Comparison of ENCODE assay signal across 16 cellular contexts in genomic region chr5:171749365-171749764, GRCh38. TPM values are rescaled to one million over a fixed set of nuclear protein-coding genes. Genes with fewer than 3 reads are reported as not detected.
DNase-seq lines count a peak whose midpoint lies in the region; ATAC-seq and TF ChIP-seq lines count a peak whose summit lies in the region.
"Had no signal": no experiment of that assay in that cellular context is flagged by ENCODE, and none has a peak within 500 bp of the region (broad histone marks: within the 10 kb centered on the region; RNA-seq: fewer than 3 reads in every experiment).

No MANE protein-coding gene starts in this region.

- DNase-seq in left ventricle myocardium superior (no peak), right atrium auricular region (ENCODE audit: low spot score) (no peak), glutamatergic neuron (no peak), type B pancreatic cell (ENCODE audit: extremely low spot score, unreplicated experiment) (no peak)
- DNase-seq in stimulated activated effector memory CD8-positive, alpha-beta T cell treated with anti-CD3 and anti-CD28 coated beads, Interleukin-12 subunit alpha, Interleukin-12 subunit beta, amount 100 ng/mL, for 72 hours (ENCODE audit: low spot score in 2 of 2): peak in 1 of 2 donors; percentile 40
- DNase-seq: CD8-positive, alpha-beta T cell; COR-L47; DMS153; DMS79 treated with DMSO at 0.1 percent for 48 hours; EL; GOT3; H9 had no signal

- H3K27me3 ChIP-seq in right atrium auricular region: no peaks in the 10 kb centered on the region

- no peak overlapping the region for H3K4me3 ChIP-seq in right atrium auricular region

- no peaks in the 10 kb centered on the region for H3K9me3 ChIP-seq in right atrium auricular region

- peaks cover 8% of the 10 kb centered on the region for H3K4me1 Mint-ChIP-seq in glutamatergic neuron (ENCODE audit: low read depth, unreplicated experiment)
- no peaks in the 10 kb centered on the region for H3K4me1 Mint-ChIP-seq in stimulated activated effector memory CD8-positive, alpha-beta T cell treated with anti-CD3 and anti-CD28 coated beads, Interleukin-12 subunit alpha, Interleukin-12 subunit beta, amount 100 ng/mL, for 72 hours
- no peaks in the 10 kb centered on the region for H3K4me1 Mint-ChIP-seq in type B pancreatic cell (ENCODE audit: unreplicated experiment)
- H3K4me1 Mint-ChIP-seq: CD14-positive monocyte, H9 had no signal

- peaks cover 2% of the 10 kb centered on the region for H3K9me3 Mint-ChIP-seq in glutamatergic neuron (ENCODE audit: unreplicated experiment)
- no peaks in the 10 kb centered on the region for H3K9me3 Mint-ChIP-seq in stimulated activated effector memory CD8-positive, alpha-beta T cell treated with anti-CD3 and anti-CD28 coated beads, Interleukin-12 subunit alpha, Interleukin-12 subunit beta, amount 100 ng/mL, for 72 hours
- H3K9me3 Mint-ChIP-seq in type B pancreatic cell: no peaks in the 10 kb centered on the region
- H3K9me3 Mint-ChIP-seq: CD8-positive, alpha-beta T cell; H9 had no signal

- intact Hi-C loops in left ventricle myocardium superior (cut with micrococcal nuclease): no loop called here

- H3K4me1 ChIP-seq in right atrium auricular region: peaks cover 0 to 9% of the 10 kb centered on the region in 2 donors

- H3K27ac Mint-ChIP-seq in glutamatergic neuron (ENCODE audit: unreplicated experiment) (peak overlapping the region; percentile 39), type B pancreatic cell (peak overlapping the region; percentile 56)
- no peak overlapping the region for H3K27ac Mint-ChIP-seq in stimulated activated effector memory CD8-positive, alpha-beta T cell treated with anti-CD3 and anti-CD28 coated beads, Interleukin-12 subunit alpha, Interleukin-12 subunit beta, amount 100 ng/mL, for 72 hours
- H3K27ac Mint-ChIP-seq: CD8-positive, alpha-beta T cell had no signal

- ATAC-seq in left ventricle myocardium superior (peak; percentile 24), HG02588 (IDR thresholded peaks at IDR 0.05; ENCODE audit: unreplicated experiment) (no peak), GM21367 (IDR thresholded peaks at IDR 0.05; ENCODE audit: unreplicated experiment) (no peak)
- ATAC-seq in stimulated activated effector memory CD8-positive, alpha-beta T cell treated with anti-CD3 and anti-CD28 coated beads, Interleukin-12 subunit alpha, Interleukin-12 subunit beta, amount 100 ng/mL, for 72 hours: peak; percentile 43
- ATAC-seq: CD8-positive, alpha-beta T cell had no signal

- H3K27ac ChIP-seq in right atrium auricular region: no peak overlapping the region

- H3K27me3 Mint-ChIP-seq in glutamatergic neuron (ENCODE audit: unreplicated experiment) (peaks cover 4% of the 10 kb centered on the region), type B pancreatic cell (peaks cover 13% of the 10 kb centered on the region)

- no peaks in the 10 kb centered on the region for H3K36me3 ChIP-seq in right atrium auricular region

- no peak for TF ChIP-seq CTCF in right atrium auricular region (IDR thresholded peaks at IDR 0.05)
- no peak for TF ChIP-seq CTCF in glutamatergic neuron (IDR thresholded peaks at IDR 0.05; ENCODE audit: partially characterized antibody, unreplicated experiment)
- no peak for TF ChIP-seq CTCF in type B pancreatic cell (conservative IDR thresholded peaks at IDR 0.05)

- no peak overlapping the region for H3K4me3 Mint-ChIP-seq in glutamatergic neuron (ENCODE audit: unreplicated experiment)
- H3K4me3 Mint-ChIP-seq in stimulated activated effector memory CD8-positive, alpha-beta T cell treated with anti-CD3 and anti-CD28 coated beads, Interleukin-12 subunit alpha, Interleukin-12 subunit beta, amount 100 ng/mL, for 72 hours: no peak overlapping the region
- no peak overlapping the region for H3K4me3 Mint-ChIP-seq in type B pancreatic cell
- H3K4me3 Mint-ChIP-seq: CD14-positive monocyte; CD8-positive, alpha-beta T cell; H9 had no signal

- H3K36me3 Mint-ChIP-seq in glutamatergic neuron (ENCODE audit: unreplicated experiment): no peaks in the 10 kb centered on the region
- peaks cover 5% of the 10 kb centered on the region for H3K36me3 Mint-ChIP-seq in stimulated activated effector memory CD8-positive, alpha-beta T cell treated with anti-CD3 and anti-CD28 coated beads, Interleukin-12 subunit alpha, Interleukin-12 subunit beta, amount 100 ng/mL, for 72 hours
- H3K36me3 Mint-ChIP-seq in type B pancreatic cell: no peaks in the 10 kb centered on the region
- H3K36me3 Mint-ChIP-seq: CD14-positive monocyte; CD8-positive, alpha-beta T cell had no signal

RNA-seq across cellular contexts. Expression of gene SMIM23, which starts 36.3 kb away (rescaled TPM):
- total RNA-seq in left ventricle myocardium superior (not detected), right atrium auricular region (not detected), glutamatergic neuron (ENCODE audit: unreplicated experiment) (not detected), type B pancreatic cell (ENCODE audit: low replicate concordance) (not detected in 2 replicates)
- total RNA-seq: CD8-positive, alpha-beta T cell; H9; HT-29 had no signal

Comparison
In these comparisons a context has a peak if more than half of its experiments do, and no peak if none do; other contexts are left out.
1. ATAC-seq: peak in left ventricle myocardium superior (single experiment) and stimulated activated effector memory CD8-positive, alpha-beta T cell treated with anti-CD3 and anti-CD28 coated beads, Interleukin-12 subunit alpha, Interleukin-12 subunit beta, amount 100 ng/mL, for 72 hours (single experiment); none in HG02588 (single experiment) and GM21367 (single experiment).